In the genomic region with DNA sequence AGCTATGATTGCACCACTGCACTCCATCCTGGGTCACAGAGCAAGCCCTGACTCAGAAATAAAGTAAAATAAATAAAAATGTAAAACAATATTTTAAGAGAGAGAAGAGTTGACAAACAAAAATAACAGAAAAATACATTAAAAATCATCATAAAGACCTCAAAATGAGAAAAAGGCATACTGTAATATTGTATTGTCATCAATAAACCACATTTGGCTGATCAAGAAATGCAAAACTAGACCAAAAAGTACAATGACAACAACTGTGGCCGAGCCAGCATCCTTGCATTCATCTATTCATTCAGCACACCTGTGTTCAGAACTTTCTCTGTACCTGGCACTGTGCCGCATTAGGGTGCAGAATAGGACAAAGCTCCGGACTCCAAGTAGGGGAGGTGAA, we compare ENCODE assay signal across 8 cellular contexts.
"Had no signal": no experiment of that assay in that cellular context is flagged by ENCODE, and none has a peak within 500 bp of the region (broad histone marks: within the 10 kb centered on the region; RNA-seq: fewer than 3 reads in every experiment).

No MANE protein-coding gene starts in this region.

- DNase-seq: GDM1, GF-D8 had no signal

- FAIRE-seq: G401.6, GM12878, GM12891, GM12892, GM18507, GM19239 had no signal

- H3K4me3 ChIP-seq: GM12878 had no signal

- ATAC-seq: GM12878 had no signal
